28 cellular contexts compared by ENCODE assay signal in the genomic region with DNA sequence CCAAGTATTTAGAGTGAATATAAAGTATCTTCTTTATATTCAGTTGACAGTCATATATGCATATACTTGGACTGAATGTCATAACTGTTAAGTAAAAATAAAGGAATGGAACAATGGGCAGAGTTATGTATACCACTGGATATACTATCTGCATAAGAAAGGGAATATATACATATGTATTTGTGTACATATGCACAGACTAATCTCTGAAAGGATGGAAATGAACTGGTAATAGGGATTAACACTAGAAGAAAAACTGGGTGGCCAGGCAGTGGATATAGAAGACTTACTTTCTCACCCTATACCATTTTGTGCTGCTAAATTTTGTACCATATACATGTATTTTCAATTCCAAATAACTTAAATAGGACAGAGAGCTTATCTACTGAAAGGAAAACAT.
"Had no signal": no experiment of that assay in that cellular context is flagged by ENCODE, and none has a peak within 500 bp of the region (broad histone marks: within the 10 kb centered on the region; RNA-seq: fewer than 3 reads in every experiment).

No MANE protein-coding gene starts in this region.

- H3K27me3 ChIP-seq: stomach, suprapubic skin, testis, thyroid gland, tibial artery, tibial nerve, transverse colon, upper lobe of left lung, upper lobe of right lung, uterus, vagina had no signal

- H3K36me3 Mint-ChIP-seq: stimulated activated effector memory CD8-positive, alpha-beta T cell treated with anti-CD3 and anti-CD28 coated beads, Interleukin-12 subunit alpha, Interleukin-12 subunit beta, amount 100 ng/mL, for 72 hours; type B pancreatic cell had no signal

- H3K4me3 Mint-ChIP-seq: stimulated activated effector memory CD8-positive, alpha-beta T cell treated with anti-CD3 and anti-CD28 coated beads, Interleukin-12 subunit alpha, Interleukin-12 subunit beta, amount 100 ng/mL, for 72 hours; stimulated activated memory B cell treated with anti-CD40 and anti-IgM and Interleukin-4, amounts not matched to agents 10 μg/mL and 1 μg/mL and 100 μg/mL, for 72 hours; stimulated activated naive B cell treated with anti-CD40 and anti-IgM and Interleukin-4, amounts not matched to agents 10 μg/mL and 1 μg/mL and 100 μg/mL, for 72 hours; stimulated activated naive CD8-positive, alpha-beta T cell treated with anti-CD3 and anti-CD28 coated beads, Interleukin-15, amount 100 ng/mL, for 72 hours; stimulated activated naive CD8-positive, alpha-beta T cell treated with anti-CD3 and anti-CD28 coated beads, Interleukin-15, Interleukin-2, amounts not matched to agents 100 ng/mL and 50 ng/mL, for 24 hours; type B pancreatic cell had no signal

- H3K27me3 Mint-ChIP-seq: stimulated activated memory B cell treated with anti-CD40 and anti-IgM and Interleukin-4, amounts not matched to agents 10 μg/mL and 1 μg/mL and 100 μg/mL, for 72 hours; stimulated activated naive B cell treated with anti-CD40 and anti-IgM and Interleukin-4, amounts not matched to agents 10 μg/mL and 1 μg/mL and 100 μg/mL, for 72 hours; stimulated activated naive CD8-positive, alpha-beta T cell treated with anti-CD3 and anti-CD28 coated beads, Interleukin-15, amount 100 ng/mL, for 72 hours; stimulated activated naive CD8-positive, alpha-beta T cell treated with anti-CD3 and anti-CD28 coated beads, Interleukin-15, Interleukin-2, amounts not matched to agents 100 ng/mL and 50 ng/mL, for 24 hours; type B pancreatic cell had no signal

- H3K4me1 ChIP-seq: testis, transverse colon, uterus had no signal

- H3K27ac ChIP-seq: stomach, suprapubic skin, testis, thoracic aorta, thyroid gland, tibial artery, tibial nerve, transverse colon, upper lobe of left lung, upper lobe of right lung, uterus, vagina had no signal

- H3K4me3 ChIP-seq: stomach, suprapubic skin, testis, thoracic aorta, thyroid gland, tibial artery, tibial nerve, transverse colon, upper lobe of left lung, upper lobe of right lung, uterus, vagina had no signal

- ATAC-seq: stimulated activated effector memory CD8-positive, alpha-beta T cell treated with anti-CD3 and anti-CD28 coated beads, Interleukin-12 subunit alpha, Interleukin-12 subunit beta, amount 100 ng/mL, for 72 hours; stimulated activated memory B cell treated with anti-CD40 and anti-IgM and Interleukin-4, amounts not matched to agents 10 μg/mL and 1 μg/mL and 100 μg/mL, for 72 hours; stimulated activated naive B cell treated with anti-CD40 and anti-IgM and Interleukin-4, amounts not matched to agents 10 μg/mL and 1 μg/mL and 100 μg/mL, for 72 hours; stimulated activated naive CD8-positive, alpha-beta T cell treated with anti-CD3 and anti-CD28 coated beads, Interleukin-15, amount 100 ng/mL, for 72 hours; stimulated activated naive CD8-positive, alpha-beta T cell treated with anti-CD3 and anti-CD28 coated beads, Interleukin-15, Interleukin-2, amounts not matched to agents 100 U/mL and 50 U/mL, for 24 hours; upper lobe of right lung had no signal

- H3K9me3 ChIP-seq: stomach, suprapubic skin, testis, thoracic aorta, thyroid gland, tibial artery, tibial nerve, transverse colon, upper lobe of left lung, upper lobe of right lung, uterus, vagina had no signal

- H3K27ac Mint-ChIP-seq: stimulated activated effector memory CD8-positive, alpha-beta T cell treated with anti-CD3 and anti-CD28 coated beads, Interleukin-12 subunit alpha, Interleukin-12 subunit beta, amount 100 ng/mL, for 72 hours; stimulated activated memory B cell treated with anti-CD40 and anti-IgM and Interleukin-4, amounts not matched to agents 10 μg/mL and 1 μg/mL and 100 μg/mL, for 72 hours; stimulated activated naive B cell treated with anti-CD40 and anti-IgM and Interleukin-4, amounts not matched to agents 10 μg/mL and 1 μg/mL and 100 μg/mL, for 72 hours; stimulated activated naive CD8-positive, alpha-beta T cell treated with anti-CD3 and anti-CD28 coated beads, Interleukin-15, amount 100 ng/mL, for 72 hours; stimulated activated naive CD8-positive, alpha-beta T cell treated with anti-CD3 and anti-CD28 coated beads, Interleukin-15, Interleukin-2, amounts not matched to agents 100 ng/mL and 50 ng/mL, for 24 hours; type B pancreatic cell had no signal

- DNase-seq: stimulated activated CD4-positive, alpha-beta T cell treated with anti-CD3 and anti-CD28 coated beads, Interleukin-2, amount 100 ng/mL, for 48 hours; stimulated activated CD4-positive, alpha-beta T cell treated with anti-CD3 and anti-CD28 coated beads, Interleukin-4, amount 100 ng/mL, for 1 hour; stimulated activated CD4-positive, alpha-beta T cell treated with anti-CD3 and anti-CD28 coated beads, Interleukin-4, amount 100 ng/mL, for 24 hours; stimulated activated CD4-positive, alpha-beta T cell treated with anti-CD3 and anti-CD28 coated beads, Interleukin-4, amount 100 ng/mL, for 4 hours; stimulated activated CD8-positive, alpha-beta memory T cell treated with anti-CD3 and anti-CD28 coated beads, Interleukin-4, amount 100 ng/mL, for 48 hours; stimulated activated naive B cell treated with anti-CD40 and anti-IgM and Interleukin-4, amounts not matched to agents 10 μg/mL and 1 μg/mL and 100 μg/mL, for 72 hours; stimulated activated naive CD4-positive, alpha-beta T cell; stimulated activated naive CD4-positive, alpha-beta T cell treated with Interleukin-2 at 50 U/mL for 16 hours; stimulated activated naive CD8-positive, alpha-beta T cell treated with anti-CD3 and anti-CD28 coated beads, Interleukin-15, amount 100 ng/mL, for 72 hours; stimulated activated naive CD8-positive, alpha-beta T cell treated with anti-CD3 and anti-CD28 coated beads, Interleukin-15, Interleukin-2, amounts not matched to agents 100 U/mL and 50 U/mL, for 24 hours; stomach; substantia nigra; testis; thyroid gland; tibial artery; transverse colon; trophoblast cell; upper lobe of left lung; upper lobe of right lung; uterus had no signal

- H3K36me3 ChIP-seq: stomach, suprapubic skin, thoracic aorta, thyroid gland, tibial artery, transverse colon, upper lobe of left lung, upper lobe of right lung, uterus, vagina had no signal
